ENCODE assay signal across 16 cellular contexts in genomic region chr2:12325806-12326205, GRCh38.
DNase-seq lines count a peak whose midpoint lies in the region; FAIRE-seq and TF ChIP-seq lines count a peak whose summit lies in the region.
"Had no signal": no experiment of that assay in that cellular context is flagged by ENCODE, and none has a peak within 500 bp of the region (broad histone marks: within the 10 kb centered on the region; RNA-seq: fewer than 3 reads in every experiment).

No MANE protein-coding gene starts in this region.

- H3K27me3 ChIP-seq in Loucy (ENCODE audit: insufficient read depth, low read length, poor library complexity, severe bottlenecking): no peaks in the 10 kb centered on the region
- no peaks in the 10 kb centered on the region for H3K27me3 ChIP-seq in adrenal gland
- H3K27me3 ChIP-seq: neutrophil had no signal

- 51 to 68% (median 59%) methylated on average over 9 of the region's 9 CpGs for WGBS in adrenal gland, 4 donors

- peak overlapping the region; percentile 1 for H3K9ac ChIP-seq in Loucy (ENCODE audit: low read depth, low read length, poor library complexity, severe bottlenecking)

- no peak for FAIRE-seq in D721Med (lab: Jason Lieb, UNC)

- 0 out of 2 replicates have a peak overlapping the region, but pooled peaks have one; percentile 2 for H2AFZ ChIP-seq in Loucy (ENCODE audit: low read length)
- H2AFZ ChIP-seq: GM23338 had no signal

- H3K4me2 ChIP-seq in Loucy (ENCODE audit: low read depth, low read length, poor library complexity, severe bottlenecking): peak overlapping the region; percentile 18
- H3K4me2 ChIP-seq: GM23338 had no signal

- no peak for TF ChIP-seq CTCF in Loucy (conservative IDR thresholded peaks at IDR 0.05; ENCODE audit: low read length)
- TF ChIP-seq CTCF in adrenal gland (IDR thresholded peaks at IDR 0.05): no peak
- TF ChIP-seq CTCF in D721Med (IDR thresholded peaks at IDR 0.05; ENCODE audit: insufficient read depth, missing control alignments): no peak

- no peaks in the 10 kb centered on the region for H3F3A ChIP-seq in Loucy (ENCODE audit: low read depth)

- H3K9me3 ChIP-seq in Loucy (ENCODE audit: insufficient read depth, low read depth, low read length) (no peaks in the 10 kb centered on the region), adrenal gland (replicated peaks in 1 of 3) (no peaks in the 10 kb centered on the region)
- H3K9me3 ChIP-seq: neutrophil had no signal

- no peaks in the 10 kb centered on the region for H4K20me1 ChIP-seq in Loucy (ENCODE audit: insufficient read depth, low read length, poor library complexity, severe bottlenecking)

- H3K4me1 ChIP-seq in Loucy (ENCODE audit: insufficient read depth, low read length, poor library complexity, severe bottlenecking): peaks cover 15% of the 10 kb centered on the region
- H3K4me1 ChIP-seq in adrenal gland (replicated peaks in 1 of 2): peaks cover 8 to 9% of the 10 kb centered on the region in 2 donors

- peak overlapping the region in 4 of 5 donors; percentile 36 to 88 (median 64) for H3K27ac ChIP-seq in adrenal gland
- H3K27ac ChIP-seq: neutrophil had no signal

- H3K36me3 ChIP-seq in Loucy (ENCODE audit: insufficient read depth, low read length) (no peaks in the 10 kb centered on the region), adrenal gland (replicated peaks in 1 of 2) (no peaks in the 10 kb centered on the region)
- H3K36me3 ChIP-seq: neutrophil had no signal

- intact Hi-C loops in adrenal gland (cut with DNase I): no loop called here

- H3K4me3 ChIP-seq in Loucy (ENCODE audit: low read length, poor library complexity, severe bottlenecking): no peak overlapping the region
- no peak overlapping the region for H3K4me3 ChIP-seq in adrenal gland
- H3K4me3 ChIP-seq: GM23338 had no signal

- no peaks in the 10 kb centered on the region for H3K9me2 ChIP-seq in Loucy (replicated peaks; ENCODE audit: low read depth, low read length)

- H3K79me2 ChIP-seq in Loucy (ENCODE audit: insufficient read depth, low read length): no peaks in the 10 kb centered on the region

- peak; percentile 33 for DNase-seq in 8988T
- peak; percentile 73 to 92 (median 89) for DNase-seq in adrenal gland
- peak; percentile 82 for DNase-seq in islet precursor cell
- no peak for DNase-seq in D721Med (ENCODE audit: insufficient read length, low spot score)
- no peak for DNase-seq in SHP77 (lab: John Stamatoyannopoulos, UW)
- DNase-seq in NCI-H510A (lab: John Stamatoyannopoulos, UW): no peak
- DNase-seq in NCI-H2107 treated with DMSO at 0.1 percent for 48 hours (lab: John Stamatoyannopoulos, UW; ENCODE audit: unreplicated experiment): no peak
- DNase-seq: activated naive CD4-positive, alpha-beta T cell; effector memory CD4-positive, alpha-beta T cell; GF-D8; NCI-H1417 treated with DMSO at 0.1 percent for 48 hours; stimulated activated CD4-positive, alpha-beta T cell treated with anti-CD3 and anti-CD28 coated beads, Interleukin-4, amount 100 ng/mL, for 1 hour; substantia nigra had no signal

- TF ChIP-seq POLR2A in adrenal gland (IDR thresholded peaks at IDR 0.05): peak in 1 of 2 donors; percentile 38

Comparison
In these comparisons a context has a peak if more than half of its experiments do, and no peak if none do; other contexts are left out.
1. DNase-seq: peak in 8988T (single experiment), adrenal gland (7 of 7) and islet precursor cell (single experiment); none in D721Med (single experiment), SHP77 (0 of 2), NCI-H510A (single experiment) and NCI-H2107 treated with DMSO at 0.1 percent for 48 hours (single experiment).